In the genomic region with DNA sequence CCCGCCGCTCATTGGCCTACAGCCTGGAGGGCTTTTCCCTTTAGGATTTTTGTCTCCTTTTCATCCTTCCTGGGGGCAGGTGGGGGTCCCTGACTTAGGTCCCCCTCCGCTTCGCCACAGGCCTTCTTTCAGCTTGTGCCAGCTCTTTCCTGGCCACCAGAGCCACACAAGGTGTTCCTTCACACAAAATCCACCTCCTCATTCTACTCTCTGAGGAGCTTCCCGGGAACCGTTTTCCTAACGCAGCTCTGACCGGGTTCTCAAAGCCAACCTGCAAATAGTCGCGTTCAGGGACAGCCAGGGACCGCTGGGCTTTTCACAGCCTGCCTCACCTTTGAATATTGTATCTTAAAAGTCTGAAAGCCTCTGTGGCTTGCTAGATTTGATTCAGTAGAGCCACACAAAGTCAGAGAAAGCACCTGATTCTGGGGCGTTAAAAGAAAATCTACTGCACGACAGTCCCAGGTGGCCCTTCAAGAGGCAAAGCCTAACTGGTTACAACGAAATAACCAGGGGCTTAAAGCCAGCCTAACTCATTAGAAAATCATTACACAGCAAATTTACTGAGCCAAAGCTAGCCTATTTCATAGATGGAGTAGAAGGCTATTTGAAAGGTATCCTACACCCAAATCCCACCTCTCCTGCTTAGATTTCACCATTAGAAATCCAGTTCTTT, we compare ENCODE assay signal across 9 cellular contexts. TPM values are rescaled to one million over a fixed set of nuclear protein-coding genes. Genes with fewer than 3 reads are reported as not detected.
DNase-seq lines count a peak whose midpoint lies in the region; ATAC-seq and TF ChIP-seq lines count a peak whose summit lies in the region.
"Had no signal": no experiment of that assay in that cellular context is flagged by ENCODE, and none has a peak within 500 bp of the region (broad histone marks: within the 10 kb centered on the region; RNA-seq: fewer than 3 reads in every experiment).

No MANE protein-coding gene starts in this region.

- peaks cover 10% of the 10 kb centered on the region for H3K27me3 ChIP-seq in colonic mucosa
- peaks cover 12 to 16% of the 10 kb centered on the region in 2 donors for H3K27me3 ChIP-seq in mucosa of rectum (ENCODE audit: control insufficient read depth in 2 of 2, insufficient read depth in 2 of 2, low read length in 2 of 2)
- H3K27me3 ChIP-seq in vagina, result no peaks in the 10 kb centered on the region
- H3K27me3 ChIP-seq in GM23248 (replicated peaks; ENCODE audit: insufficient read depth), result no peaks in the 10 kb centered on the region

- intact Hi-C loops in colonic mucosa (cut with DNase I), result no loop called here
- intact Hi-C loops in vagina (cut with DNase I), result no loop called here

- in situ Hi-C loops in GM23248 (cut with MboI), result no loop called here

- peak overlapping the region; percentile 30 for H3K4me3 ChIP-seq in colonic mucosa
- peak overlapping the region; percentile 37 to 52 for H3K4me3 ChIP-seq in mucosa of rectum (ENCODE audit: low read length in 2 of 2)
- peak overlapping the region; percentile 33 to 42 for H3K4me3 ChIP-seq in vagina
- no peak overlapping the region for H3K4me3 ChIP-seq in GM23248

- H3K36me3 Mint-ChIP-seq in stimulated activated naive CD8-positive, alpha-beta T cell treated with anti-CD3 and anti-CD28 coated beads, Interleukin-15, Interleukin-2, amounts not matched to agents 100 ng/mL and 50 ng/mL, for 24 hours (ENCODE audit: low read depth), result no peaks in the 10 kb centered on the region

- no peak overlapping the region for H3K4me2 ChIP-seq in GM23248 (ENCODE audit: unreplicated experiment)

- TF ChIP-seq CTCF in colonic mucosa (IDR thresholded peaks at IDR 0.05) (no peak), vagina (IDR thresholded peaks at IDR 0.05) (no peak)

- no peaks in the 10 kb centered on the region for H3K36me3 ChIP-seq in colonic mucosa
- no peaks in the 10 kb centered on the region for H3K36me3 ChIP-seq in mucosa of rectum (ENCODE audit: control insufficient read depth in 2 of 2, insufficient read depth in 2 of 2, low read length in 2 of 2)
- no peaks in the 10 kb centered on the region for H3K36me3 ChIP-seq in vagina
- H3K36me3 ChIP-seq in GM23248 (ENCODE audit: low read depth), result no peaks in the 10 kb centered on the region

- H3K9ac ChIP-seq in colonic mucosa (ENCODE audit: low read depth in 2 of 2, low read length in 2 of 2), result no peak overlapping the region
- no peak overlapping the region for H3K9ac ChIP-seq in mucosa of rectum (ENCODE audit: low read depth in 1 of 2, low read length in 2 of 2)
- H3K9ac ChIP-seq in GM23248, result no peak overlapping the region

- no peak overlapping the region for H3K27ac Mint-ChIP-seq in stimulated activated naive CD8-positive, alpha-beta T cell treated with anti-CD3 and anti-CD28 coated beads, Interleukin-15, Interleukin-2, amounts not matched to agents 100 ng/mL and 50 ng/mL, for 24 hours

- no peak for DNase-seq in stimulated activated naive CD8-positive, alpha-beta T cell treated with anti-CD3 and anti-CD28 coated beads, Interleukin-15, Interleukin-2, amounts not matched to agents 100 U/mL and 50 U/mL, for 24 hours
- no peak for DNase-seq in colonic mucosa
- DNase-seq in vagina (ENCODE audit: extremely low spot score in 2 of 2), result no peak
- DNase-seq in amniotic stem cell (lab: John Stamatoyannopoulos, UW), result no peak
- no peak for DNase-seq in GM23248

- 61 to 66% methylated on average over 11 to 12 of the region's 14 CpGs for WGBS in GM23248 (ENCODE audit: low coverage in 1 of 2, low lambda C conversion rate in 2 of 2, missing lambda C conversion rate in 2 of 2), 2 experiments

- no peak for TF ChIP-seq POLR2A in vagina (IDR thresholded peaks at IDR 0.05)

- H4K20me1 ChIP-seq in GM23248 (ENCODE audit: insufficient read depth), result no peaks in the 10 kb centered on the region

- peaks cover 33% of the 10 kb centered on the region for H3K27me3 Mint-ChIP-seq in stimulated activated naive CD8-positive, alpha-beta T cell treated with anti-CD3 and anti-CD28 coated beads, Interleukin-15, Interleukin-2, amounts not matched to agents 100 ng/mL and 50 ng/mL, for 24 hours

- H3F3A ChIP-seq in GM23248 (ENCODE audit: insufficient read depth), result no peaks in the 10 kb centered on the region

- H3K27ac ChIP-seq in colonic mucosa (no peak overlapping the region), mucosa of rectum (ENCODE audit: low read depth in 2 of 2, low read length in 2 of 2) (no peak overlapping the region), vagina (no peak overlapping the region), GM23248 (no peak overlapping the region)

- H3K4me1 ChIP-seq in colonic mucosa (no peaks in the 10 kb centered on the region), mucosa of rectum (ENCODE audit: control insufficient read depth in 2 of 2, insufficient read depth in 2 of 2, low read length in 2 of 2) (peaks cover 0 to 2% of the 10 kb centered on the region in 2 donors), vagina (no peaks in the 10 kb centered on the region), GM23248 (ENCODE audit: insufficient read depth) (no peaks in the 10 kb centered on the region)

- no peaks in the 10 kb centered on the region for H3K9me3 Mint-ChIP-seq in stimulated activated naive CD8-positive, alpha-beta T cell treated with anti-CD3 and anti-CD28 coated beads, Interleukin-15, Interleukin-2, amounts not matched to agents 100 ng/mL and 50 ng/mL, for 24 hours

- H3K79me2 ChIP-seq in GM23248 (ENCODE audit: insufficient read depth), result no peaks in the 10 kb centered on the region

- no peak for ATAC-seq in stimulated activated naive CD8-positive, alpha-beta T cell treated with anti-CD3 and anti-CD28 coated beads, Interleukin-15, Interleukin-2, amounts not matched to agents 100 U/mL and 50 U/mL, for 24 hours
- no peak for ATAC-seq in HG02623 (IDR thresholded peaks at IDR 0.05; ENCODE audit: unreplicated experiment)

- H3K9me3 ChIP-seq in colonic mucosa (no peaks in the 10 kb centered on the region), mucosa of rectum (ENCODE audit: control insufficient read depth in 2 of 2, low read length in 2 of 2) (no peaks in the 10 kb centered on the region), vagina (no peaks in the 10 kb centered on the region), GM23248 (ENCODE audit: low read depth) (no peaks in the 10 kb centered on the region)

- no peaks in the 10 kb centered on the region for H3K4me1 Mint-ChIP-seq in stimulated activated naive CD8-positive, alpha-beta T cell treated with anti-CD3 and anti-CD28 coated beads, Interleukin-15, Interleukin-2, amounts not matched to agents 100 ng/mL and 50 ng/mL, for 24 hours (ENCODE audit: low read depth)

- no peak overlapping the region for H2AFZ ChIP-seq in GM23248

- H3K9me2 ChIP-seq in GM23248 (ENCODE audit: insufficient read depth), result no peaks in the 10 kb centered on the region

- H3K4me3 Mint-ChIP-seq in stimulated activated naive CD8-positive, alpha-beta T cell treated with anti-CD3 and anti-CD28 coated beads, Interleukin-15, Interleukin-2, amounts not matched to agents 100 ng/mL and 50 ng/mL, for 24 hours, result peak overlapping the region; percentile 67

RNA-seq across cellular contexts. Expression of gene GPC3, which starts 0.8 kb away (rescaled TPM):
- total RNA-seq in colonic mucosa (1 to 10 TPM; 1.9 to 2.0 TPM), vagina (15.5 TPM)
- not detected in 2 replicates for total RNA-seq in GM23248 (2014; rRNA removed; shearing (Covaris generic))
- 0.23 TPM in 1 of 2 replicates, not detected in the other for polyA plus RNA-seq in GM23248 (2016; fragmentation: Nextera tagmentation; extraction: Ambion mirVana)
- total RNA-seq: LHCN-M2 had no signal
